Comparison of ENCODE assay signal across 8 cellular contexts in the genomic region with DNA sequence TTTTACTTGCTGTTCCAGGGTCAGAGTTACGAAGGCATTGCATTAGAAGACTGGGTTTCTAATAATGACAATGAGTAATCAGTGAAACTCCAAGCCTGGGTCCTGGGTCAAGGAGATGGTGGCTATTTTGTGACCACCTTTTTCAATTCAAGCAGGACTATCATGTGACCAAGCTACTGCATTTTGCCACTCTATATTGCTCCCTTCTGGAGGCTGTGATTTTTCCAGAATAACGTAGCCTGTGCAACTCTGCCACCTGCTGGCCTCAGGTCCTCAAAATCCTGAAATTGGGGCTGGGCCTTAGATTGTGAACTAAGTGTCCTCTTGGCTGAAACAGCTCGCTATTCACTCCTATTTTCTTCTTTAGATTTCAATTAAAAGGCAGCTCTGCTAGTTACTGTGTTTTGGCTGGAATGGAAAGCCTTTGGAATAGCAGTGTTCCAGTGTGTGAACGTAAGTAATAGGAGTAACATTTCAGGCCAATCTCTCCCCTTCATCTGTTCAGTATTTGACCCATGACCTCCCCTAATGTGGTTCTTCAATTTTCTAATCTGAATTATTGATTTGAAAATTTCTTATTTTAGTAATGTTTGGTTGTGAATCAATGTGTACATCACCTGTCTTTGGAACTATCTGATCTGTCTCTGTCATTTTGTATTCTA. TPM values are rescaled to one million over a fixed set of nuclear protein-coding genes. Genes with fewer than 3 reads are reported as not detected.
DNase-seq lines count a peak whose midpoint lies in the region; ATAC-seq and TF ChIP-seq lines count a peak whose summit lies in the region.

No MANE protein-coding gene starts in this region.

- H3K27ac Mint-ChIP-seq in naive thymus-derived CD4-positive, alpha-beta T cell: no peak overlapping the region

- peaks cover 2 to 32% (median 9%) of the 10 kb centered on the region in 5 donors for H3K27me3 Mint-ChIP-seq in naive thymus-derived CD4-positive, alpha-beta T cell

- WGBS in upper lobe of left lung, 2 donors: 43 to 46% methylated on average over 4 of the region's 4 CpGs

- peak; percentile 76 for ATAC-seq in naive thymus-derived CD4-positive, alpha-beta T cell
- ATAC-seq in upper lobe of left lung (ENCODE audit: low FRiP score in 2 of 2): peak; percentile 87 to 93
- ATAC-seq in GM21529 (IDR thresholded peaks at IDR 0.05; ENCODE audit: unreplicated experiment): no peak

- no peak overlapping the region for H3K4me3 Mint-ChIP-seq in naive thymus-derived CD4-positive, alpha-beta T cell

- no peaks in the 10 kb centered on the region for H3K27me3 ChIP-seq in naive thymus-derived CD4-positive, alpha-beta T cell (ENCODE audit: control insufficient read depth in 2 of 2, insufficient read depth in 2 of 2, low read length in 2 of 2)
- no peaks in the 10 kb centered on the region for H3K27me3 ChIP-seq in upper lobe of left lung

- no peaks in the 10 kb centered on the region for H3K36me3 Mint-ChIP-seq in naive thymus-derived CD4-positive, alpha-beta T cell

- POLR2A ChIA-PET in naive thymus-derived CD4-positive, alpha-beta T cell (lab: Charles Lee): interaction anchor here (0.6 kb wide), 1 partner anchor 98 kb away, joined by 4 read pairs; no protein-coding TSS in a partner anchor

- H3K9me3 Mint-ChIP-seq in naive thymus-derived CD4-positive, alpha-beta T cell: no peaks in the 10 kb centered on the region

- no peaks in the 10 kb centered on the region for H3K36me3 ChIP-seq in naive thymus-derived CD4-positive, alpha-beta T cell (ENCODE audit: control insufficient read depth in 2 of 3, insufficient read depth in 3 of 3, low read length in 3 of 3)
- no peaks in the 10 kb centered on the region for H3K36me3 ChIP-seq in upper lobe of left lung

- H3K9me3 ChIP-seq in naive thymus-derived CD4-positive, alpha-beta T cell (ENCODE audit: control insufficient read depth in 2 of 3, low read length in 3 of 3): no peaks in the 10 kb centered on the region
- H3K9me3 ChIP-seq in upper lobe of left lung: no peaks in the 10 kb centered on the region

- H3K4me3 ChIP-seq in epithelial cell of esophagus (ENCODE audit: low read length) (no peak overlapping the region), upper lobe of left lung (no peak overlapping the region)
- no peak overlapping the region for H3K4me3 ChIP-seq in naive thymus-derived CD4-positive, alpha-beta T cell (ENCODE audit: low read length)

- intact Hi-C loops in naive thymus-derived CD4-positive, alpha-beta T cell (cut with micrococcal nuclease): loop anchor here (1.0 to 5.0 kb wide), 2 partner anchors 98 kb away; no protein-coding TSS in a partner anchor

- H3K4me1 ChIP-seq in naive thymus-derived CD4-positive, alpha-beta T cell (ENCODE audit: control insufficient read depth in 2 of 2, insufficient read depth in 2 of 2, low read length in 2 of 2): no peaks in the 10 kb centered on the region
- no peaks in the 10 kb centered on the region for H3K4me1 ChIP-seq in upper lobe of left lung

- H3K27ac ChIP-seq in naive thymus-derived CD4-positive, alpha-beta T cell (ENCODE audit: low read depth, low read length): no peak overlapping the region
- no peak overlapping the region for H3K27ac ChIP-seq in upper lobe of left lung

- DNase-seq in activated gamma-delta T cell treated with Interleukin-2 at 50 U/mL for 16 hours (peak; percentile 15), activated gamma-delta T cell (lab: John Stamatoyannopoulos, UW) (no peak), NCI-H1930 (lab: John Stamatoyannopoulos, UW) (peak; percentile 8 to 43), epithelial cell of esophagus (ENCODE audit: low read depth) (peak; percentile 71), upper lobe of left lung (peak in 1 of 2 donors; percentile 58)
- DNase-seq in activated CD4-positive, alpha-beta T cell treated with anti-CD3 and anti-CD28 coated beads for 4 hours: peak; percentile 7 to 19
- peak in 5 of 9 donors; percentile 7 to 29 (median 17) for DNase-seq in naive thymus-derived CD4-positive, alpha-beta T cell

- no peak for TF ChIP-seq POLR2A in upper lobe of left lung (IDR thresholded peaks at IDR 0.05)

- CTCF ChIA-PET in naive thymus-derived CD4-positive, alpha-beta T cell (lab: Charles Lee): interaction anchor here (1.2 to 1.3 kb wide), 3 partner anchors 98 to 118 kb away, joined by 3 to 7 read pairs (median 4); no protein-coding TSS in a partner anchor

- no peak for TF ChIP-seq EP300 in upper lobe of left lung (IDR thresholded peaks at IDR 0.05)

- H3K4me1 Mint-ChIP-seq in naive thymus-derived CD4-positive, alpha-beta T cell: no peaks in the 10 kb centered on the region

- TF ChIP-seq CTCF in epithelial cell of esophagus (IDR thresholded peaks at IDR 0.05; ENCODE audit: insufficient read depth, low read depth, low read length, missing control alignments) (peak; percentile 77), upper lobe of left lung (IDR thresholded peaks at IDR 0.05) (peak; percentile 22 to 65 (median 45))

RNA-seq across cellular contexts. Expression of gene CD46, which starts 52.9 kb away (rescaled TPM):
- total RNA-seq in naive thymus-derived CD4-positive, alpha-beta T cell: 100 to 1,000 TPM; 121 to 216 (median 127) TPM
- polyA plus RNA-seq in naive thymus-derived CD4-positive, alpha-beta T cell: 100 to 1,000 TPM; 109 to 165 TPM
- total RNA-seq in upper lobe of left lung: 100 to 1,000 TPM; 105 to 358 (median 248) TPM

RNA-seq across cellular contexts. Expression of gene CR1L, which starts 54.0 kb away (rescaled TPM):
- under 1 TPM in 2 of 5 experiments, not detected in 3; 0.42 to 0.53 TPM for total RNA-seq in naive thymus-derived CD4-positive, alpha-beta T cell
- not detected for polyA plus RNA-seq in naive thymus-derived CD4-positive, alpha-beta T cell
- 1 to 10 TPM in 1 of 6 donors, under 1 TPM in 1, not detected in 4; 0.30 to 1.0 TPM for total RNA-seq in upper lobe of left lung
